8 cellular contexts compared by ENCODE assay signal in the genomic region with DNA sequence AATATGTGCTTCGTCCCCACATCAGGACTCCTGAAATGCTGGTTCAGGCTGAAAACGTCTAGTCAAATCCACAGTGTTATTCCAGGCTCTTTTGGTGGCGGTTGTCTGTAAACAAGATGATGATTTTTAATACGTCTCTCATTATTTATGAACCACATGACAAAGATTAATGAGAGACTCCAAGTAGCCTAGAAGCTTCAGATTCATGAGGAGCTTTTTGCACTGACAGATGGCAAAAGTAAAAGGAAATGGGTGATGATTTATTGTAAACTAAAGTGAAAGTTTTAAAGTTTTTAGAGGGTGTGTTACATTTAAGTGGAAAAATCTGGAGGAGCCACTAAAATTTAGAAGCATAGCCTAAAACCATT.
DNase-seq lines count a peak whose midpoint lies in the region; ATAC-seq and TF ChIP-seq lines count a peak whose summit lies in the region.

No MANE protein-coding gene starts in this region.

- H3K36me3 Mint-ChIP-seq in activated T-cell treated with anti-CD3 and anti-CD28 coated beads, Interleukin-2, amount 50 U/mL, for 24 hours (ENCODE audit: low read depth) = peaks cover 6% of the 10 kb centered on the region
- H3K36me3 Mint-ChIP-seq in activated naive CD8-positive, alpha-beta T cell treated with anti-CD3 and anti-CD28 coated beads, Interleukin-2, amount 50 U/mL, for 24 hours (ENCODE audit: low read depth) = peaks cover 6% of the 10 kb centered on the region

- H3K27me3 Mint-ChIP-seq in activated T-cell treated with anti-CD3 and anti-CD28 coated beads, Interleukin-2, amount 50 U/mL, for 24 hours = no peaks in the 10 kb centered on the region
- no peaks in the 10 kb centered on the region for H3K27me3 Mint-ChIP-seq in activated naive CD8-positive, alpha-beta T cell treated with anti-CD3 and anti-CD28 coated beads, Interleukin-2, amount 50 U/mL, for 24 hours

- H3K27ac Mint-ChIP-seq in activated T-cell treated with anti-CD3 and anti-CD28 coated beads, Interleukin-2, amount 50 U/mL, for 24 hours = peak overlapping the region; percentile 97
- H3K27ac Mint-ChIP-seq in activated naive CD8-positive, alpha-beta T cell treated with anti-CD3 and anti-CD28 coated beads, Interleukin-2, amount 50 U/mL, for 24 hours = peak overlapping the region; percentile 92

- no peak for ATAC-seq in activated naive CD8-positive, alpha-beta T cell treated with anti-CD3 and anti-CD28 coated beads, Interleukin-2, amount 50 U/mL, for 24 hours

- no peaks in the 10 kb centered on the region for H3K9me3 ChIP-seq in tibial artery

- WGBS in lower leg skin, 2 donors = 15 to 16% methylated on average over 4 of the region's 4 CpGs

- no peaks in the 10 kb centered on the region for H3K9me3 Mint-ChIP-seq in activated T-cell treated with anti-CD3 and anti-CD28 coated beads, Interleukin-2, amount 50 U/mL, for 24 hours
- no peaks in the 10 kb centered on the region for H3K9me3 Mint-ChIP-seq in activated naive CD8-positive, alpha-beta T cell treated with anti-CD3 and anti-CD28 coated beads, Interleukin-2, amount 50 U/mL, for 24 hours

- no peak for TF ChIP-seq POLR2A in lower leg skin (IDR thresholded peaks at IDR 0.05)

- intact Hi-C loops in lower leg skin (cut with DNase I; ENCODE audit: low total_unique reads) (no loop called here), tibial artery (cut with DNase I; ENCODE audit: low total_unique reads) (no loop called here)

- H3K4me3 ChIP-seq in lower leg skin (ENCODE audit: low read depth, poor library complexity, severe bottlenecking) (peak overlapping the region; percentile 14), tibial artery (peak overlapping the region; percentile 44 to 49)

- DNase-seq in activated T-cell treated with anti-CD3 and anti-CD28 coated beads, Interleukin-2, amount 50 U/mL, for 24 hours = no peak
- DNase-seq in activated T-cell treated with anti-CD3 and anti-CD28 coated beads, Interleukin-2, amount 50 U/mL, for 48 hours = no peak
- no peak for DNase-seq in activated naive CD8-positive, alpha-beta T cell treated with anti-CD3 and anti-CD28 coated beads, Interleukin-2, amount 50 U/mL, for 24 hours
- DNase-seq in lower leg skin (ENCODE audit: low spot score in 2 of 2) (no peak), tibial artery (no peak), NCI-H1930 (lab: John Stamatoyannopoulos, UW) (no peak), GM13976 (ENCODE audit: low spot score) (no peak), MV-4-11 (lab: John Stamatoyannopoulos, UW) (no peak)

- peaks cover 69% of the 10 kb centered on the region for H3K4me1 Mint-ChIP-seq in activated T-cell treated with anti-CD3 and anti-CD28 coated beads, Interleukin-2, amount 50 U/mL, for 24 hours (ENCODE audit: low read depth)
- H3K4me1 Mint-ChIP-seq in activated naive CD8-positive, alpha-beta T cell treated with anti-CD3 and anti-CD28 coated beads, Interleukin-2, amount 50 U/mL, for 24 hours = peaks cover 58% of the 10 kb centered on the region

- no peaks in the 10 kb centered on the region for H3K27me3 ChIP-seq in tibial artery

- TF ChIP-seq CTCF in lower leg skin (IDR thresholded peaks at IDR 0.05) (no peak), tibial artery (IDR thresholded peaks at IDR 0.05) (no peak), GM13976 (IDR thresholded peaks at IDR 0.05; ENCODE audit: borderline replicate concordance, control extremely low read depth, extremely low read depth, insufficient read depth, missing control alignments) (no peak)

- in situ Hi-C loops in GM13976 (cut with MboI; ENCODE audit: low sequenced_read_pairs, unreplicated experiment) = no loop called here

- H3K4me1 ChIP-seq in tibial artery = peaks cover 0 to 43% (median 12%) of the 10 kb centered on the region in 4 donors

- peak overlapping the region; percentile 87 for H3K4me3 Mint-ChIP-seq in activated T-cell treated with anti-CD3 and anti-CD28 coated beads, Interleukin-2, amount 50 U/mL, for 24 hours
- H3K4me3 Mint-ChIP-seq in activated naive CD8-positive, alpha-beta T cell treated with anti-CD3 and anti-CD28 coated beads, Interleukin-2, amount 50 U/mL, for 24 hours = peak overlapping the region; percentile 87

- peak overlapping the region; percentile 78 to 87 for H3K27ac ChIP-seq in tibial artery

- no peaks in the 10 kb centered on the region for H3K36me3 ChIP-seq in tibial artery
